Comparison of ENCODE assay signal across 20 cellular contexts in genomic region chr2:16296331-16297250, GRCh38.
A peak's percentile ranks its signal among the peaks of the same experiment; 100 is the strongest.
DNase-seq lines count a peak whose midpoint lies in the region; ATAC-seq and TF ChIP-seq lines count a peak whose summit lies in the region.
"Had no signal": no experiment of that assay in that cellular context is flagged by ENCODE, and none has a peak within 500 bp of the region (broad histone marks: within the 10 kb centered on the region; RNA-seq: fewer than 3 reads in every experiment).

No MANE protein-coding gene starts in this region.

- no peak overlapping the region for H3K4ac ChIP-seq in neuronal stem cell (ENCODE audit: low read length)

- no peak overlapping the region for H2BK12ac ChIP-seq in neuronal stem cell (ENCODE audit: low read length)

- H3K18ac ChIP-seq in neuronal stem cell (ENCODE audit: low read length) = peak overlapping the region; percentile 53

- no peak for ATAC-seq in GM18873 (IDR thresholded peaks at IDR 0.05; ENCODE audit: low FRiP score, unreplicated experiment)
- ATAC-seq: A549, GM12878, GM23338, HCT116 had no signal

- no peak overlapping the region for H2AK5ac ChIP-seq in neuronal stem cell (ENCODE audit: low read depth, low read length)

- peaks cover 0 to 2% of the 10 kb centered on the region in 2 donors for H3K36me3 ChIP-seq in neuronal stem cell (replicated peaks in 1 of 2; ENCODE audit: control insufficient read depth in 2 of 2, insufficient read depth in 2 of 2, low read length in 2 of 2)

- H3K4me2 ChIP-seq in neuronal stem cell (ENCODE audit: insufficient read depth, low read length, poor library complexity, severe bottlenecking) = no peak overlapping the region
- H3K4me2 ChIP-seq: A549, GM23338 had no signal

- H3K4me1 ChIP-seq in neuronal stem cell (ENCODE audit: control insufficient read depth in 2 of 2, insufficient read depth in 1 of 2, low read depth in 1 of 2, low read length in 2 of 2) = peaks cover 0 to 2% of the 10 kb centered on the region in 2 donors
- H3K4me1 ChIP-seq: A549 had no signal

- H4K91ac ChIP-seq in neuronal stem cell (ENCODE audit: low read depth, low read length, poor library complexity) = no peak overlapping the region

- DNase-seq in NCI-H2227 (lab: John Stamatoyannopoulos, UW; ENCODE audit: unreplicated experiment) (peak; percentile 89), NCI-H2227 treated with DMSO at 0.1 percent for 48 hours (lab: John Stamatoyannopoulos, UW) (no peak), mesothelial cell of epicardium (ENCODE audit: low spot score in 2 of 2, unreplicated experiment in 2 of 2) (no peak), neuronal stem cell (ENCODE audit: low spot score) (no peak), dermis blood vessel endothelial cell (no peak), GDM1 (lab: John Stamatoyannopoulos, UW) (no peak)
- DNase-seq: 8988T; ACHN; AML-193; C1 segment of cervical spinal cord; CD4-positive, alpha-beta memory T cell; COR-L47; DMS153; DND-41; H9 had no signal

- no peak overlapping the region for H2AFZ ChIP-seq in neuronal stem cell (ENCODE audit: low read length)
- H2AFZ ChIP-seq: GM23338 had no signal

- H3K4me1 Mint-ChIP-seq in mesothelial cell of epicardium = peaks cover 19% of the 10 kb centered on the region
- H3K4me1 Mint-ChIP-seq: CD4-positive, alpha-beta memory T cell; GM23338 had no signal

- no peaks in the 10 kb centered on the region for H3K27me3 Mint-ChIP-seq in mesothelial cell of epicardium (ENCODE audit: low read depth)

- H3K9me3 ChIP-seq in neuronal stem cell (replicated peaks in 1 of 2; ENCODE audit: control insufficient read depth in 2 of 2, insufficient read depth in 1 of 2, low read depth in 1 of 2, low read length in 2 of 2) = peaks cover 4 to 15% of the 10 kb centered on the region in 2 donors

- H3K36me3 Mint-ChIP-seq in mesothelial cell of epicardium = peaks cover 2% of the 10 kb centered on the region
- H3K36me3 Mint-ChIP-seq: CD4-positive, alpha-beta memory T cell had no signal

- WGBS in neuronal stem cell (ENCODE audit: extremely low coverage in 2 of 2, insufficient read length in 2 of 2, insufficient replicate concordance in 1 of 2), 2 donors = no CpG with 5 or more reads among the region's 8 CpGs

- no peak overlapping the region for H4K8ac ChIP-seq in neuronal stem cell (ENCODE audit: low read depth, low read length)

- H2BK5ac ChIP-seq in neuronal stem cell (ENCODE audit: low read length) = no peak overlapping the region

- no peak overlapping the region for H3K23ac ChIP-seq in neuronal stem cell (ENCODE audit: low read depth, low read length, poor library complexity)

- no peak overlapping the region for H3K4me3 Mint-ChIP-seq in mesothelial cell of epicardium
- H3K4me3 Mint-ChIP-seq: CD4-positive, alpha-beta memory T cell; GM23338; H9 had no signal

- H3K27ac Mint-ChIP-seq in mesothelial cell of epicardium = peak overlapping the region; percentile 82
- H3K27ac Mint-ChIP-seq: CD4-positive, alpha-beta memory T cell; GM23338; H9 had no signal

- no peak overlapping the region for H2BK120ac ChIP-seq in neuronal stem cell (ENCODE audit: low read depth, low read length)

- H3K14ac ChIP-seq in neuronal stem cell (ENCODE audit: low read length) = no peak overlapping the region

- H3K79me1 ChIP-seq in neuronal stem cell (ENCODE audit: low read depth, low read length) = no peaks in the 10 kb centered on the region

- H3K9ac ChIP-seq in neuronal stem cell (ENCODE audit: low read depth, low read length, poor library complexity) = no peak overlapping the region

- no peaks in the 10 kb centered on the region for H3K27me3 ChIP-seq in neuronal stem cell (ENCODE audit: control insufficient read depth in 3 of 3, insufficient read depth in 3 of 3, low read depth in 1 of 3, low read length in 3 of 3)

- no peak overlapping the region for H3K27ac ChIP-seq in neuronal stem cell (replicated peaks; ENCODE audit: low read length)
- H3K27ac ChIP-seq: A549 had no signal

- no peak for TF ChIP-seq CTCF in mesothelial cell of epicardium (IDR thresholded peaks at IDR 0.05; ENCODE audit: unreplicated experiment)

- H3K4me3 ChIP-seq in neuronal stem cell (ENCODE audit: low read length in 2 of 2) = no peak overlapping the region
- H3K4me3 ChIP-seq: A549, GM12878, GM23338 had no signal

- H3K9me3 Mint-ChIP-seq in mesothelial cell of epicardium = peaks cover 13% of the 10 kb centered on the region

- no peak overlapping the region for H2BK15ac ChIP-seq in neuronal stem cell (ENCODE audit: low read length)
